Comparison of ENCODE assay signal across 17 cellular contexts in the genomic region with DNA sequence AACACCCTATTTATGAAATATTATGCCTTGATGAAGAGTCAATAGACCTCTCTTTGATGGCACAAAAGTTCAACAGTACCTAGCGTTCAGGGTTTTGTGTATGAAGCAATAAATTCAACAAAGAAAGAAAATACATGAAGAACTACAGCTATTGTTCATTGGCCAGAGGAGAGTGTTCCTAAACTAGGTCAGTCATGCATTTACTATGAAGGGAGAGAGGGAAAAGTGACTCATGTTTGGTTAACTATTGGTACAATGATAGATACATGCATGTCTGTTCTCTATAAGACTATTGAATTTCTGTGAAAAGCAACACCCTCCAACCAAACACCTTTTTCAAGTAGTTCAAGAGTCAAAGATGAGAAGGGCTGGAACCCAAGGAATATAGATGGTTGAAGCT. TPM values are rescaled to one million over a fixed set of nuclear protein-coding genes. Genes with fewer than 3 reads are reported as not detected.
DNase-seq lines count a peak whose midpoint lies in the region; ATAC-seq and TF ChIP-seq lines count a peak whose summit lies in the region.
"Had no signal": no experiment of that assay in that cellular context is flagged by ENCODE, and none has a peak within 500 bp of the region (broad histone marks: within the 10 kb centered on the region; RNA-seq: fewer than 3 reads in every experiment).

No MANE protein-coding gene starts in this region.

- in situ Hi-C loops in gastrocnemius medialis (cut with MboI; ENCODE audit: low sequenced_read_pairs in 4 of 4): no loop called here

- TF ChIP-seq CTCF in epithelial cell of esophagus (IDR thresholded peaks at IDR 0.05; ENCODE audit: insufficient read depth, low read depth, low read length, missing control alignments): no peak
- TF ChIP-seq CTCF in gastrocnemius medialis (IDR thresholded peaks at IDR 0.05 in 4 of 5, conservative IDR thresholded peaks at IDR 0.05 in 1 of 5): no peak

- no peaks in the 10 kb centered on the region for H3K27me3 ChIP-seq in gastrocnemius medialis

- DNase-seq in DMS53 treated with DMSO at 0.1 percent for 48 hours (lab: John Stamatoyannopoulos, UW; ENCODE audit: unreplicated experiment) (peak; percentile 2), NCI-H748 treated with DMSO at 0.1 percent for 48 hours (lab: John Stamatoyannopoulos, UW) (peak; percentile 42), epithelial cell of esophagus (ENCODE audit: low read depth) (peak; percentile 42), gastrocnemius medialis (no peak), NCI-H1436 treated with DMSO at 0.1 percent for 48 hours (lab: John Stamatoyannopoulos, UW) (no peak), NCI-H446 treated with DMSO at 0.1 percent for 48 hours (lab: John Stamatoyannopoulos, UW) (no peak), NCI-H345 treated with DMSO at 0.1 percent for 48 hours (lab: John Stamatoyannopoulos, UW; ENCODE audit: unreplicated experiment) (no peak)
- DNase-seq: amygdala, DMS79, islet precursor cell, Kasumi-1, NCI-H1694, NCI-H524 had no signal

- no peak overlapping the region for H3K4me3 ChIP-seq in epithelial cell of esophagus (ENCODE audit: low read length)
- H3K4me3 ChIP-seq in gastrocnemius medialis: no peak overlapping the region
- H3K4me3 ChIP-seq: coronary artery had no signal

- peaks cover 46 to 55% of the 10 kb centered on the region in 2 donors for H3K4me1 ChIP-seq in gastrocnemius medialis
- H3K4me1 ChIP-seq: parathyroid adenoma had no signal

- no peaks in the 10 kb centered on the region for H3K36me3 ChIP-seq in gastrocnemius medialis

- intact Hi-C loops in gastrocnemius medialis (cut with DNase I; ENCODE audit: low total_unique reads): no loop called here

- no peak for TF ChIP-seq POLR2A in gastrocnemius medialis (IDR thresholded peaks at IDR 0.05)

- no peaks in the 10 kb centered on the region for H3K9me3 ChIP-seq in gastrocnemius medialis

- peak overlapping the region; percentile 1 to 78 (median 29) for H3K27ac ChIP-seq in gastrocnemius medialis
- H3K27ac ChIP-seq: coronary artery, epithelial cell of prostate, parathyroid adenoma had no signal

- ATAC-seq in gastrocnemius medialis: no peak
- ATAC-seq: Panc1 had no signal

RNA-seq across cellular contexts. Expression of a gene that starts 50.7 kb away (rescaled TPM):
- total RNA-seq in gastrocnemius medialis: 10 to 100 TPM; 78.6 to 97.0 (median 91.7) TPM

Comparison
In these comparisons a context has a peak if more than half of its experiments do, and no peak if none do; other contexts are left out.
1. DNase-seq: peak in DMS53 treated with DMSO at 0.1 percent for 48 hours (single experiment), NCI-H748 treated with DMSO at 0.1 percent for 48 hours (single experiment) and epithelial cell of esophagus (single experiment); none in gastrocnemius medialis (0 of 2), NCI-H1436 treated with DMSO at 0.1 percent for 48 hours (single experiment), NCI-H446 treated with DMSO at 0.1 percent for 48 hours (single experiment) and NCI-H345 treated with DMSO at 0.1 percent for 48 hours (single experiment).